Comparison of ENCODE assay signal across 1 cellular context in genomic region chr20:39049148-39049547, GRCh38.
TF ChIP-seq lines count a peak whose summit lies in the region.

No MANE protein-coding gene starts in this region.

TF ChIP-seq in K562, 482 proteins besides CTCF, POLR2A, EP300 and RAD21 (continued from another document):
- TF ChIP-seq PBX2 (CRISPR knock-in tag; IDR thresholded peaks at IDR 0.05; ENCODE audit: low read depth) (no peak), PBX2 (tag; conservative IDR thresholded peaks at IDR 0.05; ENCODE audit: low read depth) (no peak)
